ENCODE assay signal across 8 cellular contexts in genomic region chr5:54517512-54518145, GRCh38. TPM values are rescaled to one million over a fixed set of nuclear protein-coding genes. Genes with fewer than 3 reads are reported as not detected.
A peak's percentile ranks its signal among the peaks of the same experiment; 100 is the strongest.
DNase-seq lines count a peak whose midpoint lies in the region; ATAC-seq and TF ChIP-seq lines count a peak whose summit lies in the region.

TSS of gene SNX18 (plus strand) at chr5:54517759. CDS start at chr5:54517953, 194 bp downstream.

- no peaks in the 10 kb centered on the region for H3K9me3 Mint-ChIP-seq in chondrocyte (ENCODE audit: low read depth)

- DNase-seq in AML-193 (lab: John Stamatoyannopoulos, UW) (peak; percentile 86 to 92), NCI-H345 treated with DMSO at 0.1 percent for 48 hours (lab: John Stamatoyannopoulos, UW; ENCODE audit: unreplicated experiment) (peak; percentile 68), chondrocyte (ENCODE audit: low spot score) (peak; percentile 96)
- peak; percentile 80 to 82 for DNase-seq in activated CD4-positive, alpha-beta T cell treated with anti-CD3 and anti-CD28 coated beads for 24 hours (ENCODE audit: low read depth in 2 of 2)
- peak; percentile 64 to 89 (median 78) for DNase-seq in stimulated activated CD4-positive, alpha-beta T cell treated with anti-CD3 and anti-CD28 coated beads, Interleukin-1b, Interleukin-23, amount 100 ng/mL, for 24 hours (ENCODE audit: low read depth in 4 of 4, low spot score in 1 of 4)

- H3K4me1 Mint-ChIP-seq in chondrocyte (ENCODE audit: low read depth), result peaks cover 50% of the 10 kb centered on the region

- H3K36me3 Mint-ChIP-seq in chondrocyte (ENCODE audit: low read depth), result peaks cover 5% of the 10 kb centered on the region

- peak within 1 kb of the TSS; percentile 94 for H3K4me3 Mint-ChIP-seq in chondrocyte (ENCODE audit: unreplicated experiment)

- peak within 1 kb of the TSS; percentile 91 for H3K27ac ChIP-seq in layer of hippocampus (ENCODE audit: low read depth, low read length)

- TF ChIP-seq CTCF in chondrocyte (IDR thresholded peaks at IDR 0.05), result peak; percentile 95

- H3K27me3 ChIP-seq in layer of hippocampus (ENCODE audit: control insufficient read depth, insufficient read depth, low read length), result no peaks in the 10 kb centered on the region

- no peaks in the 10 kb centered on the region for H3K27me3 Mint-ChIP-seq in chondrocyte (ENCODE audit: low read depth)

- peak; percentile 97 for ATAC-seq in GM19035 (IDR thresholded peaks at IDR 0.05; ENCODE audit: unreplicated experiment)
- ATAC-seq in HG03342 (IDR thresholded peaks at IDR 0.05; ENCODE audit: unreplicated experiment), result peak; percentile 97

- peak within 1 kb of the TSS; percentile 81 for H3K27ac Mint-ChIP-seq in chondrocyte (ENCODE audit: unreplicated experiment)

RNA-seq across cellular contexts. Expression of gene SNX18, which starts in this region (rescaled TPM):
- total RNA-seq in chondrocyte, result 50.4 to 74.2 TPM (median 73.2 TPM) in 3 replicates

Comparison
In these comparisons a context has a peak if more than half of its experiments do, and no peak if none do; other contexts are left out.
1. Peak in every context shown above with its lines: DNase-seq, ATAC-seq and H3K27ac ChIP-seq.